ENCODE assay signal across 8 cellular contexts in genomic region chr16:75244844-75245758, GRCh38. TPM values are rescaled to one million over a fixed set of nuclear protein-coding genes. Genes with fewer than 3 reads are reported as not detected.
DNase-seq lines count a peak whose midpoint lies in the region; FAIRE-seq and TF ChIP-seq lines count a peak whose summit lies in the region.

No MANE protein-coding gene starts in this region.

- H3K36me3 ChIP-seq in GM06990 (ENCODE audit: control insufficient read depth, insufficient read depth, low read length) (peaks cover 3% of the 10 kb centered on the region), kidney epithelial cell (ENCODE audit: control insufficient read depth, insufficient read depth, low read length) (no peaks in the 10 kb centered on the region), stomach (peaks cover 17 to 34% (median 29%) of the 10 kb centered on the region in 4 donors)

- intact Hi-C loops in stomach (cut with DNase I; ENCODE audit: low total_unique reads), result no loop called here

- no peaks in the 10 kb centered on the region for H3K9me3 ChIP-seq in stomach

- no peak for FAIRE-seq in D721Med (lab: Jason Lieb, UNC)

- TF ChIP-seq EP300 in stomach (IDR thresholded peaks at IDR 0.05), result no peak

- no peaks in the 10 kb centered on the region for H3K27me3 ChIP-seq in GM06990 (replicated peaks; ENCODE audit: control insufficient read depth, insufficient read depth, low read length)
- H3K27me3 ChIP-seq in kidney epithelial cell (ENCODE audit: control insufficient read depth, insufficient read depth, low read length), result no peaks in the 10 kb centered on the region
- H3K27me3 ChIP-seq in stomach, result peaks cover 0 to 6% (median 0%) of the 10 kb centered on the region in 3 donors

- peak overlapping the region; percentile 96 to 100 (median 98) for H3K27ac ChIP-seq in stomach

- WGBS in stomach, 5 donors, result 21 to 27% (median 24%) methylated on average over 22 to 25 of the region's 25 CpGs

- H3K4me1 ChIP-seq in stomach, result peaks cover 73 to 95% (median 88%) of the 10 kb centered on the region in 4 donors

- peak; percentile 57 for DNase-seq in GM06990 (ENCODE audit: extremely low read depth, insufficient read length)
- DNase-seq in HuH-7.5 (ENCODE audit: low spot score), result peak; percentile 83
- peak; percentile 93 for DNase-seq in cerebellar cortex (ENCODE audit: low spot score)
- DNase-seq in kidney epithelial cell (ENCODE audit: low read depth), result peak; percentile 96
- peak; percentile 94 for DNase-seq in stomach
- DNase-seq in D721Med (ENCODE audit: insufficient read length, low spot score), result no peak
- no peak for DNase-seq in activated CD8-positive, alpha-beta memory T cell treated with anti-CD3 and anti-CD28 coated beads, Interleukin-2, amount 50 U/mL, for 4 hours
- no peak for DNase-seq in NCI-H1092 (lab: John Stamatoyannopoulos, UW)

- no peak for TF ChIP-seq CTCF in GM06990 (IDR thresholded peaks at IDR 0.05; ENCODE audit: insufficient read depth, low read length, poor library complexity, severe bottlenecking)
- no peak for TF ChIP-seq CTCF in kidney epithelial cell (IDR thresholded peaks at IDR 0.05; ENCODE audit: insufficient read depth, low read length, poor library complexity, severe bottlenecking)
- TF ChIP-seq CTCF in stomach (IDR thresholded peaks at IDR 0.05), result no peak
- TF ChIP-seq CTCF in D721Med (IDR thresholded peaks at IDR 0.05; ENCODE audit: insufficient read depth, missing control alignments), result no peak

- no peak for TF ChIP-seq POLR2A in stomach (IDR thresholded peaks at IDR 0.05)

- H3K4me3 ChIP-seq in GM06990 (replicated peaks; ENCODE audit: low read depth, low read length) (no peak overlapping the region; the same call in 1 of the 2 replicates), kidney epithelial cell (ENCODE audit: low read depth, low read length) (no peak overlapping the region), stomach (peak overlapping the region in 3 of 4 donors; percentile 3 to 22 (median 15))

RNA-seq across cellular contexts. Expression of gene BCAR1, which starts 6.3 kb away (rescaled TPM):
- total RNA-seq in kidney epithelial cell (93.8 and 119 TPM in 2 replicates), stomach (100 to 1,000 TPM in 3 of 5 donors, 10 to 100 TPM in 2; 44.4 to 219 (median 122) TPM)
- 10 to 100 TPM; 34.7 to 51.5 (median 45.6) TPM for polyA plus RNA-seq in stomach

RNA-seq across cellular contexts. Expression of gene CTRB1, which starts 26.3 kb away (rescaled TPM):
- total RNA-seq in kidney epithelial cell (not detected in 2 replicates), stomach (not detected)
- polyA plus RNA-seq in stomach, result 10 to 100 TPM in 1 of 3 donors, 1 to 10 TPM in 2; 2.5 to 35.9 (median 2.9) TPM

RNA-seq across cellular contexts. Expression of gene CTRB2, which starts 38.1 kb away (rescaled TPM):
- not detected in 2 replicates for total RNA-seq in kidney epithelial cell
- not detected for total RNA-seq in stomach
- polyA plus RNA-seq in stomach, result 10 to 100 TPM in 1 of 3 donors, 1 to 10 TPM in 2; 2.7 to 26.6 (median 4.0) TPM

Comparison
In these comparisons a context has a peak if more than half of its experiments do, and no peak if none do; other contexts are left out.
1. DNase-seq: peak in GM06990 (single experiment), HuH-7.5 (single experiment), cerebellar cortex (single experiment), kidney epithelial cell (single experiment) and stomach (single experiment); none in D721Med (single experiment), activated CD8-positive, alpha-beta memory T cell treated with anti-CD3 and anti-CD28 coated beads, Interleukin-2, amount 50 U/mL, for 4 hours (single experiment) and NCI-H1092 (single experiment).
2. H3K4me3 ChIP-seq: peak in stomach (3 of 4); none in GM06990 (single experiment) and kidney epithelial cell (single experiment).